1 cellular context compared by ENCODE assay signal in genomic region chr6:3438190-3439167, GRCh38.
A peak's percentile ranks its signal among the peaks of the same experiment; 100 is the strongest.
TF ChIP-seq lines count a peak whose summit lies in the region.

No MANE protein-coding gene starts in this region.

TF ChIP-seq in HEK293, 187 proteins besides CTCF, POLR2A, EP300 and RAD21 (continued from another document):
- TF ChIP-seq ZNF585B (tag by site-specific recombination; IDR thresholded peaks at IDR 0.05) (0 out of 2 replicates have a peak, but pooled peaks have one; percentile 19), ZNF433 (tag by site-specific recombination; IDR thresholded peaks at IDR 0.05; ENCODE audit: low read depth) (no peak), SP7 (tag by site-specific recombination; IDR thresholded peaks at IDR 0.05) (peak; percentile 95), ZBTB21 (tag by site-specific recombination; IDR thresholded peaks at IDR 0.05) (peak; percentile 39; the same call in 1 of the 2 replicates), GLI2 (tag by site-specific recombination; IDR thresholded peaks at IDR 0.05; ENCODE audit: borderline replicate concordance, low read depth) (peak; percentile 45), ZNF248 (tag by site-specific recombination; IDR thresholded peaks at IDR 0.05) (no peak), ZNF600 (tag by site-specific recombination; IDR thresholded peaks at IDR 0.05) (peak; percentile 93), ZNF426 (tag by site-specific recombination; IDR thresholded peaks at IDR 0.05) (no peak), ZNF843 (tag by site-specific recombination; IDR thresholded peaks at IDR 0.05) (peak; percentile 93), ZBTB20 (tag by site-specific recombination; IDR thresholded peaks at IDR 0.05) (peak; percentile 99), PRDM2 (tag by site-specific recombination; IDR thresholded peaks at IDR 0.05; ENCODE audit: borderline replicate concordance) (no peak), ZNF133 (tag by site-specific recombination; IDR thresholded peaks at IDR 0.05) (no peak), KLF17 (tag by site-specific recombination; IDR thresholded peaks at IDR 0.05) (peak; percentile 54; the same call in 1 of the 2 replicates), GLI4 (tag by site-specific recombination; IDR thresholded peaks at IDR 0.05) (no peak), ZNF571 (tag by site-specific recombination; IDR thresholded peaks at IDR 0.05) (no peak), ZNF311 (tag by site-specific recombination; IDR thresholded peaks at IDR 0.05; ENCODE audit: borderline replicate concordance) (no peak), ZNF692 (tag by site-specific recombination; IDR thresholded peaks at IDR 0.05) (peak; percentile 38; the same call in 1 of the 2 replicates), ZNF664 (tag by site-specific recombination; IDR thresholded peaks at IDR 0.05) (peak; percentile 27; the same call in 1 of the 2 replicates), GLIS1 (tag by site-specific recombination; IDR thresholded peaks at IDR 0.05) (peak; percentile 47), ZXDB (tag by site-specific recombination; IDR thresholded peaks at IDR 0.05) (peak; percentile 80), ZBTB1 (tag by site-specific recombination; IDR thresholded peaks at IDR 0.05) (no peak), ZNF530 (tag by site-specific recombination; IDR thresholded peaks at IDR 0.05; ENCODE audit: low read depth) (no peak), KLF9 (tag by site-specific recombination; IDR thresholded peaks at IDR 0.05; ENCODE audit: low read depth) (no peak), ZNF629 (tag by site-specific recombination; IDR thresholded peaks at IDR 0.05) (peak; percentile 90), TSHZ1 (tag by site-specific recombination; IDR thresholded peaks at IDR 0.05; ENCODE audit: borderline replicate concordance) (peak; percentile 79; the same call in 1 of the 2 replicates), ZSCAN30 (tag by site-specific recombination; IDR thresholded peaks at IDR 0.05) (peak; percentile 44; the same call in 1 of the 2 replicates), OSR2 (tag by site-specific recombination; IDR thresholded peaks at IDR 0.05) (peak; percentile 95), ZNF76 (tag by site-specific recombination; IDR thresholded peaks at IDR 0.05; ENCODE audit: borderline replicate concordance, low read depth) (0 out of 2 replicates have a peak, but pooled peaks have one; percentile 22)
- TF ChIP-seq, protein P1, sequence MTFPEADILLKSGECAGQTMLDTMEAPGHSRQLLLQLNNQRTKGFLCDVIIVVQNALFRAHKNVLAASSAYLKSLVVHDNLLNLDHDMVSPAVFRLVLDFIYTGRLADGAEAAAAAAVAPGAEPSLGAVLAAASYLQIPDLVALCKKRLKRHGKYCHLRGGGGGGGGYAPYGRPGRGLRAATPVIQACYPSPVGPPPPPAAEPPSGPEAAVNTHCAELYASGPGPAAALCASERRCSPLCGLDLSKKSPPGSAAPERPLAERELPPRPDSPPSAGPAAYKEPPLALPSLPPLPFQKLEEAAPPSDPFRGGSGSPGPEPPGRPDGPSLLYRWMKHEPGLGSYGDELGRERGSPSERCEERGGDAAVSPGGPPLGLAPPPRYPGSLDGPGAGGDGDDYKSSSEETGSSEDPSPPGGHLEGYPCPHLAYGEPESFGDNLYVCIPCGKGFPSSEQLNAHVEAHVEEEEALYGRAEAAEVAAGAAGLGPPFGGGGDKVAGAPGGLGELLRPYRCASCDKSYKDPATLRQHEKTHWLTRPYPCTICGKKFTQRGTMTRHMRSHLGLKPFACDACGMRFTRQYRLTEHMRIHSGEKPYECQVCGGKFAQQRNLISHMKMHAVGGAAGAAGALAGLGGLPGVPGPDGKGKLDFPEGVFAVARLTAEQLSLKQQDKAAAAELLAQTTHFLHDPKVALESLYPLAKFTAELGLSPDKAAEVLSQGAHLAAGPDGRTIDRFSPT (tag by site-specific recombination; IDR thresholded peaks at IDR 0.05), result no peak
- TF ChIP-seq, protein P2, sequence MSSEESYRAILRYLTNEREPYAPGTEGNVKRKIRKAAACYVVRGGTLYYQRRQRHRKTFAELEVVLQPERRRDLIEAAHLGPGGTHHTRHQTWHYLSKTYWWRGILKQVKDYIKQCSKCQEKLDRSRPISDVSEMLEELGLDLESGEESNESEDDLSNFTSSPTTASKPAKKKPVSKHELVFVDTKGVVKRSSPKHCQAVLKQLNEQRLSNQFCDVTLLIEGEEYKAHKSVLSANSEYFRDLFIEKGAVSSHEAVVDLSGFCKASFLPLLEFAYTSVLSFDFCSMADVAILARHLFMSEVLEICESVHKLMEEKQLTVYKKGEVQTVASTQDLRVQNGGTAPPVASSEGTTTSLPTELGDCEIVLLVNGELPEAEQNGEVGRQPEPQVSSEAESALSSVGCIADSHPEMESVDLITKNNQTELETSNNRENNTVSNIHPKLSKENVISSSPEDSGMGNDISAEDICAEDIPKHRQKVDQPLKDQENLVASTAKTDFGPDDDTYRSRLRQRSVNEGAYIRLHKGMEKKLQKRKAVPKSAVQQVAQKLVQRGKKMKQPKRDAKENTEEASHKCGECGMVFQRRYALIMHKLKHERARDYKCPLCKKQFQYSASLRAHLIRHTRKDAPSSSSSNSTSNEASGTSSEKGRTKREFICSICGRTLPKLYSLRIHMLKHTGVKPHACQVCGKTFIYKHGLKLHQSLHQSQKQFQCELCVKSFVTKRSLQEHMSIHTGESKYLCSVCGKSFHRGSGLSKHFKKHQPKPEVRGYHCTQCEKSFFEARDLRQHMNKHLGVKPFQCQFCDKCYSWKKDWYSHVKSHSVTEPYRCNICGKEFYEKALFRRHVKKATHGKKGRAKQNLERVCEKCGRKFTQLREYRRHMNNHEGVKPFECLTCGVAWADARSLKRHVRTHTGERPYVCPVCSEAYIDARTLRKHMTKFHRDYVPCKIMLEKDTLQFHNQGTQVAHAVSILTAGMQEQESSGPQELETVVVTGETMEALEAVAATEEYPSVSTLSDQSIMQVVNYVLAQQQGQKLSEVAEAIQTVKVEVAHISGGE (tag by site-specific recombination; conservative IDR thresholded peaks at IDR 0.05; ENCODE audit: low read depth), result no peak
- TF ChIP-seq, protein P3, sequence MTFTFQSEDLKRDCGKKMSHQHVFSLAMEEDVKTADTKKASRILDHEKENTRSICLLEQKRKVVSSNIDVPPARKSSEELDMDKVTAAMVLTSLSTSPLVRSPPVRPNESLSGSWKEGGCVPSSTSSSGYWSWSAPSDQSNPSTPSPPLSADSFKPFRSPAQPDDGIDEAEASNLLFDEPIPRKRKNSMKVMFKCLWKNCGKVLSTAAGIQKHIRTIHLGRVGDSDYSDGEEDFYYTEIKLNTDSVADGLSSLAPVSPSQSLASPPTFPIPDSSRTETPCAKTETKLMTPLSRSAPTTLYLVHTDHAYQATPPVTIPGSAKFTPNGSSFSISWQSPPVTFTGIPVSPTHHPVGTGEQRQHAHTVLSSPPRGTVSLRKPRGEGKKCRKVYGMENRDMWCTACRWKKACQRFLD (tag by site-specific recombination; IDR thresholded peaks at IDR 0.05), result no peak
- TF ChIP-seq, protein P4, sequence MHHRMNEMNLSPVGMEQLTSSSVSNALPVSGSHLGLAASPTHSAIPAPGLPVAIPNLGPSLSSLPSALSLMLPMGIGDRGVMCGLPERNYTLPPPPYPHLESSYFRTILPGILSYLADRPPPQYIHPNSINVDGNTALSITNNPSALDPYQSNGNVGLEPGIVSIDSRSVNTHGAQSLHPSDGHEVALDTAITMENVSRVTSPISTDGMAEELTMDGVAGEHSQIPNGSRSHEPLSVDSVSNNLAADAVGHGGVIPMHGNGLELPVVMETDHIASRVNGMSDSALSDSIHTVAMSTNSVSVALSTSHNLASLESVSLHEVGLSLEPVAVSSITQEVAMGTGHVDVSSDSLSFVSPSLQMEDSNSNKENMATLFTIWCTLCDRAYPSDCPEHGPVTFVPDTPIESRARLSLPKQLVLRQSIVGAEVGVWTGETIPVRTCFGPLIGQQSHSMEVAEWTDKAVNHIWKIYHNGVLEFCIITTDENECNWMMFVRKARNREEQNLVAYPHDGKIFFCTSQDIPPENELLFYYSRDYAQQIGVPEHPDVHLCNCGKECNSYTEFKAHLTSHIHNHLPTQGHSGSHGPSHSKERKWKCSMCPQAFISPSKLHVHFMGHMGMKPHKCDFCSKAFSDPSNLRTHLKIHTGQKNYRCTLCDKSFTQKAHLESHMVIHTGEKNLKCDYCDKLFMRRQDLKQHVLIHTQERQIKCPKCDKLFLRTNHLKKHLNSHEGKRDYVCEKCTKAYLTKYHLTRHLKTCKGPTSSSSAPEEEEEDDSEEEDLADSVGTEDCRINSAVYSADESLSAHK (tag by site-specific recombination; IDR thresholded peaks at IDR 0.05), result 0 out of 2 replicates have a peak, but pooled peaks have one; percentile 13
